Comparison of ENCODE assay signal across 8 cellular contexts in the genomic region with DNA sequence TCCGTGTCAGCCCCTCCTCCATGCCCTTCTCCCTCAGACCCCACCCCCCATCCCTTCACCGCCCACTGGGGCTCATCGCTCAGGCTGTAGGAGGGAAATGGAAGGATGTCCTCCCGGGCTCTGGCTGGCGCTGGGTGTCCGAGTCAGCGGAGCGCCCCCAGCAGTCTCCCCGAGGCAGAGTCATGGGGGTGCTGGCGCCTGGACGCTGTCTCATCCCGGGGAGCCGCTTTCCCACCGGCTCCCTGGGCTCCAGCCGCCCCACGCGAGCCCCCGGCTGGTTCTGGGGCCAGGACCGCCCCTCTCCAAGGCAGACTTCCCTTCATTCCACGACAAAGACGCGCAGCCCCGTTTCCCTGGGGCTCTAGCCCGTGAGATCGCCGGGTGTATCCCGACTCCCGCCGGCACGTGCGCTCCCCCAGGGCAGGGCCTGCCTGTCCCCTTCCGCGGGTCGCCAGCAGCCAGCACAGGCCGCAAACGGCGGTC. TPM values are rescaled to one million over a fixed set of nuclear protein-coding genes. Genes with fewer than 3 reads are reported as not detected.
A peak's percentile ranks its signal among the peaks of the same experiment; 100 is the strongest.
DNase-seq lines count a peak whose midpoint lies in the region; ATAC-seq and TF ChIP-seq lines count a peak whose summit lies in the region.

No MANE protein-coding gene starts in this region.

- peaks cover 12% of the 10 kb centered on the region for H3K36me3 Mint-ChIP-seq in central memory CD8-positive, alpha-beta T cell (ENCODE audit: insufficient read depth)

- H3K4me3 Mint-ChIP-seq in central memory CD8-positive, alpha-beta T cell = peak overlapping the region; percentile 82

- H3K4me1 Mint-ChIP-seq in central memory CD8-positive, alpha-beta T cell = peaks cover 32% of the 10 kb centered on the region

- TF ChIP-seq CTCF in GM10248 (IDR thresholded peaks at IDR 0.05; ENCODE audit: control extremely low read depth, extremely low read depth, low read depth, missing control alignments) = peak; percentile 32

- POLR2A ChIA-PET in GM10248 (lab: Yijun Ruan, JAX) = interaction anchor here (0.6 kb wide), 1 partner anchor 150 kb away, joined by 3 read pairs; no protein-coding TSS in a partner anchor

- CTCF ChIA-PET in GM10248 (lab: Yijun Ruan, JAX) = interaction anchor here (0.8 to 8.0 kb wide), 17 partner anchors 9 to 383 kb away, joined by 3 to 59 read pairs (median 5); a partner anchor contains a TSS

- peak; percentile 5 for ATAC-seq in HG03039 (IDR thresholded peaks at IDR 0.05; ENCODE audit: unreplicated experiment)
- peak; percentile 1 for ATAC-seq in central memory CD8-positive, alpha-beta T cell (replicated peaks; ENCODE audit: extremely low read depth, poor library complexity, severe bottlenecking)

- H3K27ac Mint-ChIP-seq in central memory CD8-positive, alpha-beta T cell (ENCODE audit: low read depth) = peak overlapping the region; percentile 79

- DNase-seq in ACHN = peak; percentile 93
- peak; percentile 74 for DNase-seq in GM10248 (ENCODE audit: extremely low spot score)
- peak; percentile 71 for DNase-seq in RPMI7951 (ENCODE audit: low read depth)
- no peak for DNase-seq in central memory CD8-positive, alpha-beta T cell (ENCODE audit: low spot score in 2 of 2)
- peak; percentile 47 for DNase-seq in kidney glomerular epithelial cell (lab: John Stamatoyannopoulos, UW)
- DNase-seq in stimulated activated CD4-positive, alpha-beta T cell treated with anti-CD3 and anti-CD28 coated beads, Interleukin-4, amount 100 ng/mL, for 24 hours = peak; percentile 51
- DNase-seq in NCI-H82 (lab: John Stamatoyannopoulos, UW) = no peak

- H3K27me3 Mint-ChIP-seq in central memory CD8-positive, alpha-beta T cell = no peaks in the 10 kb centered on the region

- H3K9me3 Mint-ChIP-seq in central memory CD8-positive, alpha-beta T cell = no peaks in the 10 kb centered on the region

- in situ Hi-C loops in ACHN (cut with HindIII; ENCODE audit: low pct_ligation_motif_present, low pct_unique_long_range_greater_than_20kb, low sequenced_read_pairs) = no loop called here

RNA-seq across cellular contexts. Expression of a gene that starts 0.4 kb away (rescaled TPM):
- 18.0 and 26.3 TPM in 2 replicates for total RNA-seq in RPMI7951 (2014; rRNA removed; shearing (Covaris generic))

RNA-seq across cellular contexts. Expression of a gene that starts 5.6 kb away (rescaled TPM):
- 39.2 and 57.1 TPM in 2 replicates for total RNA-seq in RPMI7951 (2014; rRNA removed; shearing (Covaris generic))

RNA-seq across cellular contexts. Expression of a gene that starts 5.7 kb away (rescaled TPM):
- under 0.01 and 0.12 TPM in 2 replicates for total RNA-seq in RPMI7951 (2014; rRNA removed; shearing (Covaris generic))

RNA-seq across cellular contexts. Expression of a gene that starts 6.4 kb away (rescaled TPM):
- total RNA-seq in RPMI7951 (2014; rRNA removed; shearing (Covaris generic)) = 3.3 and 4.0 TPM in 2 replicates

RNA-seq across cellular contexts. Expression of a gene that starts 14.9 kb away (rescaled TPM):
- total RNA-seq in RPMI7951 (2014; rRNA removed; shearing (Covaris generic)) = 0.24 TPM in 1 of 2 replicates, not detected in the other

Comparison
In these comparisons a context has a peak if more than half of its experiments do, and no peak if none do; other contexts are left out.
1. DNase-seq: peak in ACHN (single experiment), GM10248 (single experiment), RPMI7951 (single experiment), kidney glomerular epithelial cell (single experiment) and stimulated activated CD4-positive, alpha-beta T cell treated with anti-CD3 and anti-CD28 coated beads, Interleukin-4, amount 100 ng/mL, for 24 hours (single experiment); none in central memory CD8-positive, alpha-beta T cell (0 of 2) and NCI-H82 (single experiment).